Comparison of ENCODE assay signal across 24 cellular contexts in genomic region chr6:123873974-123874373, GRCh38.
"Had no signal": no experiment of that assay in that cellular context is flagged by ENCODE, and none has a peak within 500 bp of the region (broad histone marks: within the 10 kb centered on the region; RNA-seq: fewer than 3 reads in every experiment).

No MANE protein-coding gene starts in this region.

- H3K4me1 ChIP-seq: neural progenitor cell, parathyroid adenoma, psoas muscle, right lobe of liver, sigmoid colon, stomach, suprapubic skin, testis, tibial artery, transverse colon, upper lobe of right lung, uterus had no signal

- H3K36me3 ChIP-seq: neural progenitor cell, ovary, right lobe of liver, sigmoid colon, stomach, suprapubic skin, tibial artery, transverse colon, upper lobe of right lung, uterus had no signal

- H3K79me2 ChIP-seq: parathyroid adenoma had no signal

- H3K4me3 ChIP-seq: neural progenitor cell, ovary, psoas muscle, right lobe of liver, sigmoid colon, stomach, suprapubic skin, testis, tibial artery, transverse colon, upper lobe of right lung, uterus had no signal

- H2AFZ ChIP-seq: neural progenitor cell had no signal

- H3K27ac ChIP-seq: neural progenitor cell, ovary, parathyroid adenoma, psoas muscle, right lobe of liver, sigmoid colon, stomach, suprapubic skin, testis, tibial artery, transverse colon, upper lobe of right lung, uterus had no signal

- H3K4me2 ChIP-seq: neural progenitor cell had no signal

- H3K9ac ChIP-seq: neural progenitor cell, parathyroid adenoma had no signal

- H3K27me3 ChIP-seq: ovary, right lobe of liver, sigmoid colon, stomach, suprapubic skin, testis, tibial artery, transverse colon, upper lobe of right lung, uterus had no signal

- H3K9me3 ChIP-seq: ovary, psoas muscle, right lobe of liver, sigmoid colon, stomach, suprapubic skin, testis, tibial artery, transverse colon, upper lobe of right lung, uterus had no signal

- DNase-seq: natural killer cell; occipital lobe; ovary; posterior cingulate gyrus; psoas muscle; right cardiac atrium; right lobe of liver; sigmoid colon; small intestine; stimulated activated CD4-positive, alpha-beta T cell treated with anti-CD3 and anti-CD28 coated beads, Interleukin-15, amount 100 ng/mL, for 24 hours; stimulated activated CD4-positive, alpha-beta T cell treated with anti-CD3 and anti-CD28 coated beads, Interleukin-2, amount 100 ng/mL, for 24 hours; stimulated activated CD4-positive, alpha-beta T cell treated with anti-CD3 and anti-CD28 coated beads, Interleukin-2, amount 100 ng/mL, for 48 hours; stimulated activated CD4-positive, alpha-beta T cell treated with anti-CD3 and anti-CD28 coated beads, Interleukin-4, amount 100 ng/mL, for 24 hours; stimulated activated naive B cell treated with anti-CD40 and anti-IgM and Interleukin-4, amounts not matched to agents 10 μg/mL and 1 μg/mL and 100 μg/mL, for 72 hours; stimulated activated naive CD4-positive, alpha-beta T cell treated with Interleukin-2 at 50 U/mL for 16 hours; stomach; testis; tibial artery; transverse colon; upper lobe of right lung; uterus had no signal
